In the genomic region with DNA sequence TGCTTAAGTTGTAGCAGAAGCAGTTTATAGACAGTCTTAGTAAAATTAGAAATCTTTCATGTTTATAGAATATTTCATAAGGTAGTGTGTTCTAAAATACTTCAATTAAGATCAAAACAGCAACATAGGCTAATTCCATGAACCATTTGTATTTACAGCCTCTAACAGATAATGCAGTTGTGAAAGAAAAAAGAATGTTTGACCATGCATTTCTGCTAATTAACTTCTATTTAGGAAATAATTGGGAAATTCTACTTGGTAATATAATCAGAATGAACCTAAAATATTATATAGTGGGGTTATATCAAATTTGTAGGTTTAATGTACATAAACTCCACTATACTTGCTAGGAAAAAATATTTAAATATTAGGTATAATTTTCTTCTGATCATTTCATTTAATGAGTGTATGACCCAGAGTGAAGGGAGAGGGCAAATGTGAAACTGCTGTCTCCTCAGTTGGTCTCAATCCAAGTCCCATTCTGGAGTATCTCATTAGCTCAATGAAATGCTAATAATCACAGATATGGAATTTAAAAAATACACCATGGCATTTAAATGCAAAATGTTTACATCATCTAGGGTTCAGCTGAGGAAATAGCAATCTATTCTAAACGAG, we compare ENCODE assay signal across 27 cellular contexts.
"Had no signal": no experiment of that assay in that cellular context is flagged by ENCODE, and none has a peak within 500 bp of the region (broad histone marks: within the 10 kb centered on the region; RNA-seq: fewer than 3 reads in every experiment).

No MANE protein-coding gene starts in this region.

- H3K27ac ChIP-seq: left lung, lower lobe of right lung, pancreas, prostate gland, skin epidermis had no signal

- FAIRE-seq: keratinocyte had no signal

- H3K4me3 ChIP-seq: left lung, lower lobe of right lung, pancreas, prostate gland, skin epidermis, spleen, tibial nerve, uterus had no signal

- H3K4me1 ChIP-seq: pancreas, prostate gland, uterus had no signal

- DNase-seq: kidney glomerular epithelial cell; left cardiac atrium; left lung; lower lobe of right lung; mammary epithelial cell; mesenchymal stem cell; naive thymus-derived CD8-positive, alpha-beta T cell; nucleus accumbens; pancreas; posterior cingulate gyrus; retina; right cardiac atrium; spleen; stimulated activated CD4-positive, alpha-beta T cell treated with anti-CD3 and anti-CD28 coated beads, Interleukin-1b, Interleukin-23, amount 100 ng/mL, for 48 hours; stimulated activated CD4-positive, alpha-beta T cell treated with anti-CD3 and anti-CD28 coated beads, Interleukin-2, amount 100 ng/mL, for 48 hours; stimulated activated CD4-positive, alpha-beta T cell treated with anti-CD3 and anti-CD28 coated beads, Interleukin-4, amount 100 ng/mL, for 4 hours; stimulated activated CD8-positive, alpha-beta memory T cell treated with anti-CD3 and anti-CD28 coated beads, Interleukin-4, amount 100 ng/mL, for 48 hours; stimulated activated naive CD4-positive, alpha-beta T cell treated with Interleukin-2 at 50 U/mL for 16 hours; stimulated activated naive CD8-positive, alpha-beta T cell treated with anti-CD3 and anti-CD28 coated beads, Interleukin-15, amount 100 ng/mL, for 72 hours; substantia nigra; uterus had no signal

- H3K36me3 ChIP-seq: prostate gland, uterus had no signal

- ATAC-seq: left cardiac atrium; naive thymus-derived CD8-positive, alpha-beta T cell; pancreas; right cardiac atrium; sciatic nerve; stimulated activated memory B cell treated with anti-CD40 and anti-IgM and Interleukin-4, amounts not matched to agents 10 μg/mL and 1 μg/mL and 100 μg/mL, for 72 hours; stimulated activated naive CD8-positive, alpha-beta T cell treated with anti-CD3 and anti-CD28 coated beads, Interleukin-15, amount 100 ng/mL, for 72 hours had no signal

- H3K27me3 ChIP-seq: left lung, pancreas, spleen, tibial nerve, uterus had no signal

- H3K9me3 ChIP-seq: left lung, lower lobe of right lung, pancreas, prostate gland, spleen, tibial nerve, uterus had no signal
